Comparison of ENCODE assay signal across 1 cellular context in the genomic region with DNA sequence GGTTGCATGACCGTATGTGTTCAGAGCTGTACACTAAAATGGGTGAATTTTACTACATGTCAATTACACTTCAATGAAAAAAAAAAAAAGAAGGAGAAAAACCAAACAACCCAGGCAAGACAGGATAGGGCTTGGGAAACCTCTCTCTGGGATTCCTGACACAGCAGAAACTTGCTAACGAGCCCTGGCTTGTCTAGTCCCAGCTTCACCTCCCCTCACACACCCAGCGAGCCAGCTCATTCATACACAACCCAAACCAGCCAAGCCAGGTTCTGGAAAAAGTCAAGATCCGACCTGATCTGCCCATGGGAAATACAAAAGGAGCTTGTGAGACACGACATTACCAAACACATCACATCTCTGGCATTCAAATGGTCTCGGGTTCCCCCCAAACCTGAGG.
TF ChIP-seq lines count a peak whose summit lies in the region.

No MANE protein-coding gene starts in this region.

TF ChIP-seq in K562, 482 proteins besides CTCF, POLR2A, EP300 and RAD21:
- TF ChIP-seq TEAD4 (IDR thresholded peaks at IDR 0.05; ENCODE audit: low read length): no peak
- no peak for TF ChIP-seq TEAD4 (CRISPR knock-in tag; IDR thresholded peaks at IDR 0.05; ENCODE audit: borderline replicate concordance)
- no peak for TF ChIP-seq POLR3A (IDR thresholded peaks at IDR 0.05; ENCODE audit: borderline replicate concordance, extremely low read depth, insufficient read depth, insufficient read length)
- no peak for TF ChIP-seq ILF3 (IDR thresholded peaks at IDR 0.05; ENCODE audit: borderline replicate concordance)
- no peak for TF ChIP-seq ZNF146 (CRISPR knock-in tag; IDR thresholded peaks at IDR 0.05; ENCODE audit: unreplicated experiment)
- no peak for TF ChIP-seq FOXM1 (IDR thresholded peaks at IDR 0.05; ENCODE audit: low read depth)
- TF ChIP-seq FOXM1 (CRISPR knock-in tag; IDR thresholded peaks at IDR 0.05; ENCODE audit: low read depth): no peak
- TF ChIP-seq MAFG (tag; conservative IDR thresholded peaks at IDR 0.05): peak; percentile 60
- TF ChIP-seq MAFF (IDR thresholded peaks at IDR 0.05; ENCODE audit: low read length): peak; percentile 17; the same call in 1 of the 2 replicates
- no peak for TF ChIP-seq ARID1B (IDR thresholded peaks at IDR 0.05)
- no peak for TF ChIP-seq MBD2 (IDR thresholded peaks at IDR 0.05; ENCODE audit: borderline replicate concordance, low read depth)
- no peak for TF ChIP-seq GATAD2B (IDR thresholded peaks at IDR 0.05; ENCODE audit: borderline replicate concordance)
- no peak for TF ChIP-seq CHCHD3 (CRISPR knock-in tag; IDR thresholded peaks at IDR 0.05)
- TF ChIP-seq ZNF316 (IDR thresholded peaks at IDR 0.05): peak; percentile 82
- TF ChIP-seq CBX8 (IDR thresholded peaks at IDR 0.05; ENCODE audit: borderline replicate concordance, extremely low read depth, low read depth, low read length, poor library complexity, severe bottlenecking): no peak
- peak; percentile 60 for TF ChIP-seq C11orf30 (IDR thresholded peaks at IDR 0.05; ENCODE audit: low read depth)
- TF ChIP-seq ETS2 (tag; IDR thresholded peaks at IDR 0.05; ENCODE audit: borderline replicate concordance, poor library complexity, severe bottlenecking): no peak
- no peak for TF ChIP-seq ZBED1 (IDR thresholded peaks at IDR 0.05)
- no peak for TF ChIP-seq SIN3B (IDR thresholded peaks at IDR 0.05; ENCODE audit: low read depth)
- no peak for TF ChIP-seq RCOR1 (IDR thresholded peaks at IDR 0.05; ENCODE audit: borderline replicate concordance in 1 of 2, low read depth in 2 of 2, low read length in 2 of 2)
- TF ChIP-seq ZNF395 (CRISPR knock-in tag; IDR thresholded peaks at IDR 0.05): no peak
